ENCODE assay signal across 3 cellular contexts in genomic region chr17:42586514-42587230, GRCh38.
TF ChIP-seq lines count a peak whose summit lies in the region.

No MANE protein-coding gene starts in this region.

TF ChIP-seq in GM12891, 5 proteins besides CTCF, POLR2A, EP300 and RAD21:
- TF ChIP-seq POLR2AphosphoS5 (IDR thresholded peaks at IDR 0.05; ENCODE audit: low read depth, low read length): no peak
- TF ChIP-seq SPI1 (IDR thresholded peaks at IDR 0.05; ENCODE audit: low read depth, low read length): peak; percentile 76

TF ChIP-seq in HEK293, 187 proteins besides CTCF, POLR2A, EP300 and RAD21:
- TF ChIP-seq ZBTB8A (tag by site-specific recombination; IDR thresholded peaks at IDR 0.05) (no peak), BCL6B (tag by site-specific recombination; IDR thresholded peaks at IDR 0.05) (no peak), ZNF132 (tag by site-specific recombination; IDR thresholded peaks at IDR 0.05; ENCODE audit: borderline replicate concordance) (no peak), PRDM1 (tag by site-specific recombination; IDR thresholded peaks at IDR 0.05) (0 out of 2 replicates have a peak, but pooled peaks have one; percentile 17), MEIS1 (CRISPR knock-in tag; IDR thresholded peaks at IDR 0.05; ENCODE audit: borderline replicate concordance) (no peak), ZNF621 (tag by site-specific recombination; IDR thresholded peaks at IDR 0.05) (no peak)

TF ChIP-seq in GM12878, 131 proteins besides CTCF, POLR2A, EP300 and RAD21:
- no peak for TF ChIP-seq E2F8 (IDR thresholded peaks at IDR 0.05; ENCODE audit: low read depth, partially characterized antibody)
- TF ChIP-seq ELK1 (IDR thresholded peaks at IDR 0.05; ENCODE audit: low read depth, low read length): no peak
- TF ChIP-seq SUPT20H (IDR thresholded peaks at IDR 0.05; ENCODE audit: borderline replicate concordance, control insufficient read depth, low read depth, low read length): no peak
- TF ChIP-seq BHLHE40 (IDR thresholded peaks at IDR 0.05; ENCODE audit: borderline replicate concordance in 1 of 2, low read depth in 2 of 2, low read length in 1 of 2): no peak
- TF ChIP-seq CHD2 (IDR thresholded peaks at IDR 0.05; ENCODE audit: borderline replicate concordance, low read depth, low read length): no peak
- no peak for TF ChIP-seq SMC3 (IDR thresholded peaks at IDR 0.05; ENCODE audit: borderline replicate concordance, low read length)
- TF ChIP-seq NKRF (conservative IDR thresholded peaks at IDR 0.05): no peak
- 0 out of 2 replicates have a peak, but pooled peaks have one; percentile 45 for TF ChIP-seq HDGF (IDR thresholded peaks at IDR 0.05)
- no peak for TF ChIP-seq BCL11A (IDR thresholded peaks at IDR 0.05; ENCODE audit: low read depth, low read length)
- peak; percentile 48; the same call in 1 of the 2 replicates for TF ChIP-seq IKZF1 (conservative IDR thresholded peaks at IDR 0.05)
- no peak for TF ChIP-seq BCLAF1 (IDR thresholded peaks at IDR 0.05)
- TF ChIP-seq SKIL (IDR thresholded peaks at IDR 0.05; ENCODE audit: low read depth, poor library complexity, severe bottlenecking): no peak
- TF ChIP-seq RELB (IDR thresholded peaks at IDR 0.05; ENCODE audit: low read depth): no peak
- TF ChIP-seq ATF7 (IDR thresholded peaks at IDR 0.05; ENCODE audit: low read depth): no peak
- TF ChIP-seq PML (IDR thresholded peaks at IDR 0.05; ENCODE audit: low read length): no peak
- peak; percentile 58; the same call in 1 of the 2 replicates for TF ChIP-seq SPI1 (IDR thresholded peaks at IDR 0.05; ENCODE audit: borderline replicate concordance, insufficient read depth, low read depth, low read length)
- TF ChIP-seq SMAD1 (IDR thresholded peaks at IDR 0.05; ENCODE audit: low read depth, partially characterized antibody): no peak
- no peak for TF ChIP-seq WRNIP1 (IDR thresholded peaks at IDR 0.05; ENCODE audit: borderline replicate concordance, low read depth, low read length)
- TF ChIP-seq ZBTB4 (CRISPR knock-in tag; IDR thresholded peaks at IDR 0.05): no peak
- no peak for TF ChIP-seq TCF3 (IDR thresholded peaks at IDR 0.05; ENCODE audit: borderline replicate concordance, insufficient read depth, low read depth, low read length)
- TF ChIP-seq EGR1 (IDR thresholded peaks at IDR 0.05; ENCODE audit: borderline replicate concordance in 1 of 2, low read depth in 2 of 2, low read length in 2 of 2): no peak
- TF ChIP-seq IRF4 (IDR thresholded peaks at IDR 0.05; ENCODE audit: low read depth, low read length): no peak
- no peak for TF ChIP-seq RBBP5 (conservative IDR thresholded peaks at IDR 0.05)
- TF ChIP-seq POU2F2 (IDR thresholded peaks at IDR 0.05; ENCODE audit: borderline replicate concordance, low read depth, low read length): no peak
- TF ChIP-seq TARDBP (IDR thresholded peaks at IDR 0.05; ENCODE audit: borderline replicate concordance): no peak
- TF ChIP-seq USF1 (IDR thresholded peaks at IDR 0.05; ENCODE audit: borderline replicate concordance, extremely low read length, insufficient read depth, low read depth, low read length): no peak
- no peak for TF ChIP-seq ESRRA (IDR thresholded peaks at IDR 0.05; ENCODE audit: low read length)
- no peak for TF ChIP-seq E4F1 (IDR thresholded peaks at IDR 0.05; ENCODE audit: borderline replicate concordance, partially characterized antibody)
- 0 out of 2 replicates have a peak, but pooled peaks have one; percentile 16 for TF ChIP-seq EED (IDR thresholded peaks at IDR 0.05; ENCODE audit: low read depth)
- TF ChIP-seq ZNF622 (IDR thresholded peaks at IDR 0.05): no peak
- TF ChIP-seq BMI1 (IDR thresholded peaks at IDR 0.05; ENCODE audit: borderline replicate concordance): no peak
- no peak for TF ChIP-seq GATAD2B (conservative IDR thresholded peaks at IDR 0.05; ENCODE audit: low read depth)
- no peak for TF ChIP-seq NRF1 (conservative IDR thresholded peaks at IDR 0.05; ENCODE audit: low read depth, low read length)
- no peak for TF ChIP-seq JUNB (IDR thresholded peaks at IDR 0.05)
